Comparison of ENCODE assay signal across 8 cellular contexts in genomic region chr2:136327162-136327852, GRCh38.
DNase-seq lines count a peak whose midpoint lies in the region; ATAC-seq, FAIRE-seq and TF ChIP-seq lines count a peak whose summit lies in the region.

No MANE protein-coding gene starts in this region.

- H3K9ac ChIP-seq in MM.1S (ENCODE audit: low read length) (no peak overlapping the region), HepG2 (ENCODE audit: insufficient read depth, low read depth, low read length) (no peak overlapping the region)

- intact Hi-C loops in HepG2 (cut with micrococcal nuclease; ENCODE audit: unreplicated experiment), result no loop called here
- intact Hi-C loops in psoas muscle (cut with DNase I), result no loop called here

- H4K20me1 ChIP-seq in MM.1S (ENCODE audit: insufficient read depth, low read length) (no peaks in the 10 kb centered on the region), HepG2 (ENCODE audit: insufficient read depth, low read length) (no peaks in the 10 kb centered on the region)

- CTCF ChIA-PET in HepG2 (lab: Yijun Ruan, JAX; ENCODE audit: low intra/inter-chr PET ratio, low total read pairs), result no interaction called here

- H3K4me2 ChIP-seq in MM.1S (ENCODE audit: low read depth, low read length) (peak overlapping the region; percentile 34), HepG2 (ENCODE audit: low read depth, low read length) (no peak overlapping the region)

- H3K9me2 ChIP-seq in MM.1S (replicated peaks; ENCODE audit: insufficient read depth, low read length), result no peaks in the 10 kb centered on the region

- 55% methylated on average over 12 of the region's 12 CpGs for WGBS in HepG2 (ENCODE audit: low lambda C conversion rate)
- 47 to 59% (median 55%) methylated on average over 12 of the region's 12 CpGs for WGBS in psoas muscle, 3 donors

- H3K79me2 ChIP-seq in MM.1S (ENCODE audit: low read length) (no peaks in the 10 kb centered on the region), HepG2 (ENCODE audit: insufficient read depth, low read length) (no peaks in the 10 kb centered on the region)

- H3K27ac ChIP-seq in MM.1S (ENCODE audit: low read length) (no peak overlapping the region; the same call in 1 of the 2 replicates), HepG2 (ENCODE audit: extremely low read length, insufficient read depth, low read length) (no peak overlapping the region), psoas muscle (no peak overlapping the region)

- H3K4me3 ChIP-seq in GM08714 (ENCODE audit: low read length), result peak overlapping the region; percentile 32; the same call in 1 of the 2 replicates
- H3K4me3 ChIP-seq in MM.1S (ENCODE audit: low read length), result 0 out of 2 replicates have a peak overlapping the region, but pooled peaks have one; percentile 34
- H3K4me3 ChIP-seq in HepG2 (replicated peaks in 1 of 3; ENCODE audit: insufficient read depth in 1 of 3, low read depth in 2 of 3, low read length in 3 of 3), result no peak overlapping the region
- H3K4me3 ChIP-seq in psoas muscle, result no peak overlapping the region

- TF ChIP-seq CTCF in MM.1S (IDR thresholded peaks at IDR 0.05; ENCODE audit: low read length) (no peak), HepG2 (CRISPR knock-in tag; IDR thresholded peaks at IDR 0.05) (no peak), psoas muscle (IDR thresholded peaks at IDR 0.05) (no peak)

- POLR2A ChIA-PET in HepG2 (lab: Yijun Ruan, JAX), result no interaction called here

- TF ChIP-seq EP300 in HepG2 (IDR thresholded peaks at IDR 0.05; ENCODE audit: low read depth in 2 of 2, low read length in 2 of 2), result no peak
- TF ChIP-seq EP300 in HepG2 (CRISPR knock-in tag; IDR thresholded peaks at IDR 0.05; ENCODE audit: borderline replicate concordance), result no peak

- peak; percentile 96 for DNase-seq in MM.1S
- peak; percentile 77 for DNase-seq in activated T-cell treated with anti-CD3 and anti-CD28 coated beads, Interleukin-2, amount 50 U/mL, for 1 hour
- DNase-seq in HepG2 (ENCODE audit: low spot score), result no peak
- DNase-seq in stimulated activated CD8-positive, alpha-beta memory T cell treated with anti-CD3 and anti-CD28 coated beads, Interleukin-7, amount 100 ng/mL, for 48 hours (ENCODE audit: extremely low read depth in 1 of 2, low read depth in 1 of 2), result peak; percentile 49 to 91
- DNase-seq in NCI-H82 treated with DMSO at 0.1 percent for 48 hours (lab: John Stamatoyannopoulos, UW; ENCODE audit: unreplicated experiment), result no peak
- no peak for DNase-seq in psoas muscle

- BruUV-seq in HepG2 (replicated peaks; lab: Mats Ljungman, UMichigan), result no TSS peak

- in situ Hi-C loops in HepG2 (cut with HindIII; ENCODE audit: extremely low pct_ligation_motif_present, low pct_unique_long_range_greater_than_20kb), result no loop called here

- no peak overlapping the region for H2AFZ ChIP-seq in MM.1S (ENCODE audit: low read length)
- no peak overlapping the region for H2AFZ ChIP-seq in HepG2 (ENCODE audit: low read length)

- no peak for TF ChIP-seq POLR2A in HepG2 (IDR thresholded peaks at IDR 0.05; ENCODE audit: insufficient read depth in 1 of 2, low read depth in 2 of 2, low read length in 2 of 2)

- no peak for TF ChIP-seq RAD21 in HepG2 (CRISPR knock-in tag; IDR thresholded peaks at IDR 0.05)

- H3K36me3 ChIP-seq in MM.1S (replicated peaks; ENCODE audit: insufficient read depth, low read length), result no peaks in the 10 kb centered on the region
- H3K36me3 ChIP-seq in HepG2 (replicated peaks in 1 of 2; ENCODE audit: control insufficient read depth in 1 of 2, insufficient read depth in 2 of 2, low read length in 2 of 2), result no peaks in the 10 kb centered on the region
- no peaks in the 10 kb centered on the region for H3K36me3 ChIP-seq in psoas muscle (ENCODE audit: insufficient read depth in 1 of 2, low read depth in 1 of 2)

- no peaks in the 10 kb centered on the region for H3K9me3 ChIP-seq in MM.1S (replicated peaks; ENCODE audit: insufficient read depth, low read length)
- no peaks in the 10 kb centered on the region for H3K9me3 ChIP-seq in HepG2 (ENCODE audit: low read length)
- no peaks in the 10 kb centered on the region for H3K9me3 ChIP-seq in psoas muscle

- H3K27me3 ChIP-seq in MM.1S (replicated peaks; ENCODE audit: insufficient read depth, low read length) (peaks cover 69% of the 10 kb centered on the region), HepG2 (ENCODE audit: control insufficient read depth in 1 of 2, insufficient read depth in 2 of 2, low read length in 2 of 2) (0 out of 5 replicates have a peak, but pooled peaks cover 0 to 8% of the 10 kb centered on the region in 2 experiments), psoas muscle (ENCODE audit: insufficient read depth in 3 of 3, low read length in 2 of 3) (no peaks in the 10 kb centered on the region)

- FAIRE-seq in HepG2 (lab: Jason Lieb, UNC), result no peak

- H3F3A ChIP-seq in MM.1S (ENCODE audit: insufficient read depth, low read length), result peaks cover 14% of the 10 kb centered on the region

- peak; percentile 84 for ATAC-seq in GM21786 (IDR thresholded peaks at IDR 0.05; ENCODE audit: unreplicated experiment)
- peak; percentile 66 for ATAC-seq in HepG2
- ATAC-seq in psoas muscle, result no peak

- peaks cover 8% of the 10 kb centered on the region for H3K4me1 ChIP-seq in MM.1S (ENCODE audit: low read length)
- peaks cover 11% of the 10 kb centered on the region; the same call in 1 of the 2 replicates for H3K4me1 ChIP-seq in HepG2 (ENCODE audit: insufficient read depth, low read length)
- H3K4me1 ChIP-seq in psoas muscle, result no peaks in the 10 kb centered on the region

TF ChIP-seq in HepG2, 621 proteins besides CTCF, POLR2A, EP300 and RAD21:
- TF ChIP-seq MAFK (conservative IDR thresholded peaks at IDR 0.05 in 1 of 2, IDR thresholded peaks at IDR 0.05 in 1 of 2; ENCODE audit: low read length in 2 of 2) (peak; percentile 41 to 50; a peak in 3 of 4 replicates), FOSL2 (CRISPR knock-in tag; IDR thresholded peaks at IDR 0.05) (peak; percentile 21; the same call in 1 of the 2 replicates), GPN1 (CRISPR knock-in tag; IDR thresholded peaks at IDR 0.05; ENCODE audit: borderline replicate concordance) (no peak)

Comparison
In these comparisons a context has a peak if more than half of its experiments do, and no peak if none do; other contexts are left out.
1. H3K4me3 ChIP-seq: peak in GM08714 (single experiment) and MM.1S (single experiment); none in HepG2 (0 of 3) and psoas muscle (single experiment).
2. ATAC-seq: peak in GM21786 (single experiment) and HepG2 (single experiment); none in psoas muscle (0 of 4).
3. DNase-seq: peak in MM.1S (single experiment), activated T-cell treated with anti-CD3 and anti-CD28 coated beads, Interleukin-2, amount 50 U/mL, for 1 hour (single experiment) and stimulated activated CD8-positive, alpha-beta memory T cell treated with anti-CD3 and anti-CD28 coated beads, Interleukin-7, amount 100 ng/mL, for 48 hours (2 of 2); none in HepG2 (single experiment), NCI-H82 treated with DMSO at 0.1 percent for 48 hours (single experiment) and psoas muscle (0 of 2).